ENCODE assay signal across 8 cellular contexts in the genomic region with DNA sequence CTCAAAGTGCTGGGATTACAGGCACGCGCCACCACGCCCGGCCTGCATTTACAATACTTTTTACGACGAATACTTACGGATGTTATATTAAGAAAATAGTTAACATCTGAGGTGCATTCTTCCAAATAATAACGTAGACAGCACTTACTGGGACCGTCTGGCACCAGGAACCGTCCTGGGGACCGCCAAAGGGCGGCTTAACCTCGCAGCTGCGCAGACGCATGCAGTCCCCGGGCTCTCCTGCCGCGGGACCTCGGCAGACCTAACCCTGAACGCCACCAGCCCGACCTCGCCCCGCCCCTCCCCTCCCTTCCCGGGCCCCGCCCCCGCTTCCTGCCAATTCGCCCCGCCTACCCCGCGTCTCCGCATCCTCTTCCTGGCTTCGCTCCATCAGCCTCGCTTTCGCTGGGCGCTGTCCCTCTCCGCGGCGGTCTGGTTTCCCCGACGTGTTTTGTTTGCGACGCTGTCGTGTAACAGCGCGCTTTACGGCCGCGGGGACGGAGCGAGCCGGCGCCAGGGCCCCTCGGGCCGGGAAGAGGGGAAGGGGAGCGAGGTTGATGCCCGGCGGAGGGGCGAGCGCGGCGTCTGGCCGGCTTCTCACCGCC. TPM values are rescaled to one million over a fixed set of nuclear protein-coding genes. Genes with fewer than 3 reads are reported as not detected.
DNase-seq lines count a peak whose midpoint lies in the region; ATAC-seq and TF ChIP-seq lines count a peak whose summit lies in the region.

A gene (plus strand): TSS at position 479 of the 605 bp plus-strand sequence. CDS start 79 bp downstream, at position 558.

- TF ChIP-seq CTCF in GM12864 (IDR thresholded peaks at IDR 0.05; ENCODE audit: low read depth, low read length, missing control alignments): no peak
- TF ChIP-seq CTCF in cardiac muscle cell (IDR thresholded peaks at IDR 0.05; ENCODE audit: low read depth, low read length): no peak
- TF ChIP-seq CTCF in transverse colon (IDR thresholded peaks at IDR 0.05): no peak

- peaks cover 9% of the 10 kb centered on the region for H3K79me2 ChIP-seq in trophoblast cell (ENCODE audit: control insufficient read depth, insufficient read depth, low read length, poor library complexity)

- H2AFZ ChIP-seq in trophoblast cell (ENCODE audit: insufficient read depth, low read length, poor library complexity): peak within 1 kb of the TSS; percentile 84

- H3K36me3 ChIP-seq in cardiac muscle cell: no peaks in the 10 kb centered on the region
- no peaks in the 10 kb centered on the region for H3K36me3 ChIP-seq in trophoblast cell (ENCODE audit: control insufficient read depth in 1 of 2, insufficient read depth in 2 of 2, low read length in 2 of 2)
- no peaks in the 10 kb centered on the region for H3K36me3 ChIP-seq in transverse colon

- no peak within 1 kb of the TSS for H2AK5ac ChIP-seq in trophoblast cell (ENCODE audit: low read length)

- peak within 1 kb of the TSS; percentile 37 for H4K12ac ChIP-seq in trophoblast cell (ENCODE audit: low read depth, low read length)

- peak; percentile 95 for DNase-seq in GM12864 (ENCODE audit: low read depth)
- DNase-seq in NCI-H1417 (lab: John Stamatoyannopoulos, UW): peak; percentile 97 to 98 (median 98)
- peak; percentile 96 to 97 for DNase-seq in SW 1271 (lab: John Stamatoyannopoulos, UW)
- DNase-seq in activated naive CD8-positive, alpha-beta T cell treated with anti-CD3 and anti-CD28 coated beads, Interleukin-2, amount 50 U/mL, for 16 hours (ENCODE audit: low read depth, low spot score): peak; percentile 97
- peak; percentile 99 for DNase-seq in cardiac muscle cell (ENCODE audit: low read depth in 1 of 2, low spot score in 1 of 2)
- peak; percentile 99 to 100 for DNase-seq in trophoblast cell
- DNase-seq in transverse colon: peak; percentile 100

- H3K9me3 ChIP-seq in cardiac muscle cell (ENCODE audit: low read depth) (no peaks in the 10 kb centered on the region), trophoblast cell (ENCODE audit: insufficient read depth, low read depth, low read length) (no peaks in the 10 kb centered on the region), transverse colon (no peaks in the 10 kb centered on the region)

- peak within 1 kb of the TSS; percentile 55 for H3K4ac ChIP-seq in trophoblast cell (ENCODE audit: low read depth, low read length)

- H2BK120ac ChIP-seq in trophoblast cell (ENCODE audit: insufficient read depth, low read length, poor library complexity): peak within 1 kb of the TSS; percentile 72

- H3K79me1 ChIP-seq in trophoblast cell (ENCODE audit: low read length): peaks cover 9% of the 10 kb centered on the region

- H4K8ac ChIP-seq in trophoblast cell (ENCODE audit: low read depth, low read length): peak within 1 kb of the TSS; percentile 92

- H3K27ac ChIP-seq in cardiac muscle cell (peak within 1 kb of the TSS; percentile 96), trophoblast cell (ENCODE audit: low read depth, low read length) (peak within 1 kb of the TSS; percentile 89), transverse colon (peak within 1 kb of the TSS; percentile 97 to 100 (median 98))

- H3K4me1 ChIP-seq in cardiac muscle cell (ENCODE audit: low read depth) (peaks cover 10% of the 10 kb centered on the region), trophoblast cell (ENCODE audit: control insufficient read depth in 1 of 2, insufficient read depth in 2 of 2, low read length in 2 of 2) (peaks cover 5 to 9% of the 10 kb centered on the region in 2 experiments), transverse colon (peaks cover 17 to 40% (median 31%) of the 10 kb centered on the region in 4 donors)

- H3K27me3 ChIP-seq in cardiac muscle cell (no peaks in the 10 kb centered on the region), trophoblast cell (ENCODE audit: insufficient read depth, low read length) (no peaks in the 10 kb centered on the region), transverse colon (no peaks in the 10 kb centered on the region)

- in situ Hi-C loops in transverse colon (cut with MboI; ENCODE audit: low pct_ligation_motif_present in 1 of 4, low pct_unique_long_range_greater_than_20kb in 1 of 4, low sequenced_read_pairs in 3 of 4): no loop called here

- intact Hi-C loops in transverse colon (cut with DNase I; ENCODE audit: low total_unique reads): no loop called here

- H4K91ac ChIP-seq in trophoblast cell (ENCODE audit: low read depth, low read length): peak within 1 kb of the TSS; percentile 88

- H3K4me3 ChIP-seq in GM12864 (ENCODE audit: low read depth, low read length): peak within 1 kb of the TSS; percentile 78
- H3K4me3 ChIP-seq in cardiac muscle cell: peak within 1 kb of the TSS; percentile 91
- H3K4me3 ChIP-seq in trophoblast cell (ENCODE audit: low read depth, low read length): peak within 1 kb of the TSS; percentile 86
- H3K4me3 ChIP-seq in transverse colon: peak within 1 kb of the TSS; percentile 91 to 100 (median 98)

- H2BK5ac ChIP-seq in trophoblast cell (ENCODE audit: low read depth, low read length, poor library complexity): peak within 1 kb of the TSS; percentile 89

- no CpG with 5 or more reads among the region's 63 CpGs for WGBS in trophoblast cell (ENCODE audit: extremely low coverage, insufficient coverage, insufficient read length)
- 0% methylated on average over 62 of the region's 63 CpGs; no CpG with 5 or more reads in 1 of the 2 donors for WGBS in transverse colon (ENCODE audit: low coverage in 1 of 2), 2 donors

- H3K4me2 ChIP-seq in trophoblast cell (ENCODE audit: low read length): peak within 1 kb of the TSS; percentile 83

- H3K23ac ChIP-seq in trophoblast cell (ENCODE audit: low read length): peak within 1 kb of the TSS; percentile 45

- H3K9ac ChIP-seq in trophoblast cell (ENCODE audit: low read length): peak within 1 kb of the TSS; percentile 79

- H3K14ac ChIP-seq in trophoblast cell (ENCODE audit: low read length): peak within 1 kb of the TSS; percentile 91

- H3K18ac ChIP-seq in trophoblast cell (ENCODE audit: low read length): peak within 1 kb of the TSS; percentile 43

- no peak within 1 kb of the TSS for H2BK12ac ChIP-seq in trophoblast cell (ENCODE audit: low read length)

- TF ChIP-seq EP300 in transverse colon (IDR thresholded peaks at IDR 0.05; ENCODE audit: low read depth): no peak

- peak; percentile 88 for ATAC-seq in HG02759 (IDR thresholded peaks at IDR 0.05; ENCODE audit: unreplicated experiment)

- peak; percentile 88 for TF ChIP-seq POLR2A in transverse colon (IDR thresholded peaks at IDR 0.05)

RNA-seq across cellular contexts. Expression of the gene that starts here (rescaled TPM):
- total RNA-seq in cardiac muscle cell: 51.4 and 52.7 TPM in 2 replicates
- polyA plus RNA-seq in cardiac muscle cell: 74.2 and 78.0 TPM in 2 replicates
- polyA plus RNA-seq in trophoblast cell (2013): 48.6 and 51.0 TPM in 2 replicates
- total RNA-seq in transverse colon: 10 to 100 TPM; 36.8 to 48.4 (median 37.6) TPM

Comparison
In these comparisons a context has a peak if more than half of its experiments do, and no peak if none do; other contexts are left out.
1. Peak in every context shown above with its lines: DNase-seq, ATAC-seq, H3K4me3 ChIP-seq and H3K27ac ChIP-seq.